In the genomic region with DNA sequence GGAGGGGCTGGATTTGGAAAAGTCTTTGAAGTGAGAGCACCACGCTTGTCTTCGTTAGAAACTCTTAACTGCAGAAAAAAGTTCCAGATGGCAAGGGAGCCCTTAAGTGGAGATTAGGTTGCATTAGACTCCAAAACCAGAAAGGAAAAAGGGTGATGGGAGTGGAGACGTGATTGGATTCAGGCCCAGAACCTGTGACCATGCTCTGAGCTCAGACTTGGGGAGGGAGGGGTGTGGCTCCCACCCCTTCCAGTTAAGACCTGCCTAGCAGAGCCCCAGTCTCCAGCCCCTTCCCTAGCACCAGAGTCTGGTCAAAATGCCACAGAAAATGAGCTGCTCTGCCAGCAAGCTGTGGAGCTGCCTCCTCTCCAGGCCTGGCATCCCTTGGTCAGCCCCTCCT, we compare ENCODE assay signal across 22 cellular contexts. TPM values are rescaled to one million over a fixed set of nuclear protein-coding genes. Genes with fewer than 3 reads are reported as not detected.
DNase-seq lines count a peak whose midpoint lies in the region; ATAC-seq, FAIRE-seq and TF ChIP-seq lines count a peak whose summit lies in the region.
"Had no signal": no experiment of that assay in that cellular context is flagged by ENCODE, and none has a peak within 500 bp of the region (broad histone marks: within the 10 kb centered on the region; RNA-seq: fewer than 3 reads in every experiment).

No MANE protein-coding gene starts in this region.

- no peaks in the 10 kb centered on the region for H3K9me3 Mint-ChIP-seq in stimulated activated naive CD8-positive, alpha-beta T cell treated with anti-CD3 and anti-CD28 coated beads, Interleukin-15, Interleukin-2, amounts not matched to agents 100 ng/mL and 50 ng/mL, for 24 hours
- no peaks in the 10 kb centered on the region for H3K9me3 Mint-ChIP-seq in endodermal cell
- H3K9me3 Mint-ChIP-seq: CD4-positive, alpha-beta T cell had no signal

- peak overlapping the region; percentile 56 for H2BK15ac ChIP-seq in neuronal stem cell (ENCODE audit: low read length)

- WGBS in neuronal stem cell (ENCODE audit: extremely low coverage in 2 of 2, insufficient read length in 2 of 2, insufficient replicate concordance in 1 of 2), 2 donors = no CpG with 5 or more reads among the region's 3 CpGs
- WGBS in endodermal cell (ENCODE audit: insufficient coverage in 1 of 2, insufficient read length in 1 of 2), 2 experiments = 93 to 100% methylated on average over 2 to 3 of the region's 3 CpGs

- H2BK120ac ChIP-seq in neuronal stem cell (ENCODE audit: low read depth, low read length) = no peak overlapping the region

- no peak overlapping the region for H2AK5ac ChIP-seq in neuronal stem cell (ENCODE audit: low read depth, low read length)

- peaks cover 16% of the 10 kb centered on the region for H3K4me1 Mint-ChIP-seq in stimulated activated naive CD8-positive, alpha-beta T cell treated with anti-CD3 and anti-CD28 coated beads, Interleukin-15, Interleukin-2, amounts not matched to agents 100 ng/mL and 50 ng/mL, for 24 hours (ENCODE audit: low read depth)
- H3K4me1 Mint-ChIP-seq in endodermal cell = no peaks in the 10 kb centered on the region

- H3K9ac ChIP-seq in neuronal stem cell (ENCODE audit: low read depth, low read length, poor library complexity) (no peak overlapping the region), endodermal cell (ENCODE audit: extremely low read depth, low read length, poor library complexity, severe bottlenecking) (no peak overlapping the region)
- H3K9ac ChIP-seq: SK-N-SH had no signal

- TF ChIP-seq CTCF in bronchial epithelial cell (IDR thresholded peaks at IDR 0.05; ENCODE audit: insufficient read depth, low read length, severe bottlenecking) = no peak
- no peak for TF ChIP-seq CTCF in endodermal cell (conservative IDR thresholded peaks at IDR 0.05)

- no peak overlapping the region for H4K8ac ChIP-seq in neuronal stem cell (ENCODE audit: low read depth, low read length)

- peak; percentile 50 for FAIRE-seq in bronchial epithelial cell (lab: Jason Lieb, UNC)
- FAIRE-seq: GM18507, H54 had no signal

- H3K27ac ChIP-seq in neuronal stem cell (replicated peaks; ENCODE audit: low read length) (no peak overlapping the region), endodermal cell (ENCODE audit: low read depth, low read length) (no peak overlapping the region)

- no peak overlapping the region for H2BK12ac ChIP-seq in neuronal stem cell (ENCODE audit: low read length)

- no peak overlapping the region for H2AFZ ChIP-seq in neuronal stem cell (ENCODE audit: low read length)

- peaks cover 56% of the 10 kb centered on the region for H3K36me3 Mint-ChIP-seq in stimulated activated naive CD8-positive, alpha-beta T cell treated with anti-CD3 and anti-CD28 coated beads, Interleukin-15, Interleukin-2, amounts not matched to agents 100 ng/mL and 50 ng/mL, for 24 hours (ENCODE audit: low read depth)
- peaks cover 36% of the 10 kb centered on the region for H3K36me3 Mint-ChIP-seq in endodermal cell (ENCODE audit: low read depth)

- no peaks in the 10 kb centered on the region for H3K27me3 Mint-ChIP-seq in stimulated activated naive CD8-positive, alpha-beta T cell treated with anti-CD3 and anti-CD28 coated beads, Interleukin-15, Interleukin-2, amounts not matched to agents 100 ng/mL and 50 ng/mL, for 24 hours
- no peaks in the 10 kb centered on the region for H3K27me3 Mint-ChIP-seq in endodermal cell (ENCODE audit: insufficient read depth)
- H3K27me3 Mint-ChIP-seq: CD4-positive, alpha-beta T cell had no signal

- no peak for DNase-seq in stimulated activated naive CD8-positive, alpha-beta T cell treated with anti-CD3 and anti-CD28 coated beads, Interleukin-15, Interleukin-2, amounts not matched to agents 100 U/mL and 50 U/mL, for 24 hours
- DNase-seq in NCI-H2171 (lab: John Stamatoyannopoulos, UW) (peak; percentile 49), bronchial epithelial cell (ENCODE audit: low read depth) (no peak), neuronal stem cell (ENCODE audit: low spot score) (no peak), endodermal cell (no peak), CD1c-positive myeloid dendritic cell (ENCODE audit: extremely low spot score) (no peak)
- DNase-seq: CD4-positive, alpha-beta T cell; COR-L47; DMS53; GDM1; Kasumi-1; NCI-H1694; NCI-H2081; NCI-H446; NK-92 treated with Interleukin-12 subunit alpha and Interleukin-12 subunit beta, amount 100 ng/mL, for 24 hours; SIG-M5; SK-N-SH had no signal

- no peak overlapping the region for H3K14ac ChIP-seq in neuronal stem cell (ENCODE audit: low read length)

- H3K27me3 ChIP-seq in bronchial epithelial cell (ENCODE audit: control insufficient read depth, insufficient read depth, low read length) = no peaks in the 10 kb centered on the region
- no peaks in the 10 kb centered on the region for H3K27me3 ChIP-seq in neuronal stem cell (ENCODE audit: control insufficient read depth in 3 of 3, insufficient read depth in 3 of 3, low read depth in 1 of 3, low read length in 3 of 3)
- H3K27me3 ChIP-seq in endodermal cell (ENCODE audit: control insufficient read depth, insufficient read depth, low read length, poor library complexity, severe bottlenecking) = no peaks in the 10 kb centered on the region

- H3K36me3 ChIP-seq in bronchial epithelial cell (ENCODE audit: control insufficient read depth, insufficient read depth, low read length) (no peaks in the 10 kb centered on the region), neuronal stem cell (replicated peaks in 1 of 2; ENCODE audit: control insufficient read depth in 2 of 2, insufficient read depth in 2 of 2, low read length in 2 of 2) (peaks cover 15 to 21% of the 10 kb centered on the region in 2 donors), endodermal cell (ENCODE audit: control insufficient read depth, insufficient read depth, low read length) (peaks cover 20% of the 10 kb centered on the region)

- no peak for ATAC-seq in stimulated activated naive CD8-positive, alpha-beta T cell treated with anti-CD3 and anti-CD28 coated beads, Interleukin-15, Interleukin-2, amounts not matched to agents 100 U/mL and 50 U/mL, for 24 hours
- ATAC-seq in GM21390 (IDR thresholded peaks at IDR 0.05; ENCODE audit: unreplicated experiment) = no peak
- ATAC-seq: Panc1 had no signal

- H3K4me1 ChIP-seq in neuronal stem cell (ENCODE audit: control insufficient read depth in 2 of 2, insufficient read depth in 1 of 2, low read depth in 1 of 2, low read length in 2 of 2) = peaks cover 0 to 3% of the 10 kb centered on the region in 2 donors
- H3K4me1 ChIP-seq in endodermal cell (ENCODE audit: control insufficient read depth, insufficient read depth, low read length) = no peaks in the 10 kb centered on the region

- H3K18ac ChIP-seq in neuronal stem cell (ENCODE audit: low read length) = no peak overlapping the region

- no peak overlapping the region for H3K4me2 ChIP-seq in neuronal stem cell (ENCODE audit: insufficient read depth, low read length, poor library complexity, severe bottlenecking)
- H3K4me2 ChIP-seq: SK-N-SH had no signal

- H3K27ac Mint-ChIP-seq in stimulated activated naive CD8-positive, alpha-beta T cell treated with anti-CD3 and anti-CD28 coated beads, Interleukin-15, Interleukin-2, amounts not matched to agents 100 ng/mL and 50 ng/mL, for 24 hours = peak overlapping the region; percentile 55
- no peak overlapping the region for H3K27ac Mint-ChIP-seq in endodermal cell
- H3K27ac Mint-ChIP-seq: CD4-positive, alpha-beta T cell had no signal

- peak overlapping the region; percentile 22 for H4K91ac ChIP-seq in neuronal stem cell (ENCODE audit: low read depth, low read length, poor library complexity)

- no peak overlapping the region for H3K4ac ChIP-seq in neuronal stem cell (ENCODE audit: low read length)

- no peak overlapping the region for H2BK5ac ChIP-seq in neuronal stem cell (ENCODE audit: low read length)

- H3K9me3 ChIP-seq in neuronal stem cell (replicated peaks in 1 of 2; ENCODE audit: control insufficient read depth in 2 of 2, insufficient read depth in 1 of 2, low read depth in 1 of 2, low read length in 2 of 2) (no peaks in the 10 kb centered on the region), endodermal cell (ENCODE audit: control insufficient read depth, low read length) (no peaks in the 10 kb centered on the region)
- H3K9me3 ChIP-seq: SK-N-SH had no signal

- no peak overlapping the region for H3K23ac ChIP-seq in neuronal stem cell (ENCODE audit: low read depth, low read length, poor library complexity)

- no peaks in the 10 kb centered on the region for H3K79me1 ChIP-seq in neuronal stem cell (ENCODE audit: low read depth, low read length)

- H3K4me3 ChIP-seq in bronchial epithelial cell (ENCODE audit: low read depth, low read length) (no peak overlapping the region), neuronal stem cell (ENCODE audit: low read length in 2 of 2) (no peak overlapping the region), endodermal cell (ENCODE audit: low read length) (no peak overlapping the region)

- H3K4me3 Mint-ChIP-seq in stimulated activated naive CD8-positive, alpha-beta T cell treated with anti-CD3 and anti-CD28 coated beads, Interleukin-15, Interleukin-2, amounts not matched to agents 100 ng/mL and 50 ng/mL, for 24 hours = no peak overlapping the region
- H3K4me3 Mint-ChIP-seq in endodermal cell = no peak overlapping the region
- H3K4me3 Mint-ChIP-seq: CD4-positive, alpha-beta T cell had no signal

RNA-seq across cellular contexts. Expression of gene LGALS9, which starts 6.4 kb away (rescaled TPM):
- total RNA-seq in bronchial epithelial cell (1.3 TPM in 2 replicates), endodermal cell (1 to 10 TPM; 1.6 to 2.9 TPM)
- polyA plus RNA-seq in neuronal stem cell (2013, experiment 1 of 2) = 1.3 TPM
- polyA plus RNA-seq in neuronal stem cell (2013, experiment 2 of 2) = 1.8 TPM
- 2.1 TPM for polyA plus RNA-seq in endodermal cell (2013, experiment 1 of 2)
- 2.1 TPM for polyA plus RNA-seq in endodermal cell (2013, experiment 2 of 2)
